In the genomic region with DNA sequence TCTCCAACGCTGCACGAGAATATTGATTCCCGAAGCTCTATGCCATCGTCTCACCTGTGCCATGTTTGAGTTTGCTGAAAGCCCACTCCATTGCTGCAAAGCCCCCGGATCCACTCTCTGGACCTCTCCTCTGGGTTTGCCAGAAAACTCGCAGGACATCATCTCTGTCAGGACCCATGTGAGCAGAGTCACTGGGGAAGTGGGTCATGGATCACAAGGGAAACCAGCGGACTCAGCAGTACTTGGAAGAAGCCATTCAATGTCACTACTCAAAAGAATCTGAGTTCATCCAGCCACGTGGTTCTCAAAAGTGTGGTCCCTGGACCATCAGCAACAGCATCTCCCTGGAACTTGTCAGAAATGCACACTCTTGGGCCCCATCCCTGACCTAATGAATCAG, we compare ENCODE assay signal across 24 cellular contexts.
"Had no signal": no experiment of that assay in that cellular context is flagged by ENCODE, and none has a peak within 500 bp of the region (broad histone marks: within the 10 kb centered on the region; RNA-seq: fewer than 3 reads in every experiment).

No MANE protein-coding gene starts in this region.

- H3K9me3 Mint-ChIP-seq: activated CD4-positive, alpha-beta T cell treated with anti-CD3 and anti-CD28 coated beads, Interleukin-2, amount 10 ng/mL, durations not matched to agents 7 days and 5 days; activated naive CD4-positive, alpha-beta T cell treated with anti-CD3 and anti-CD28 coated beads for 36 hours; activated T-helper 17 cell treated with anti-CD3 and anti-CD28 coated beads, Interleukin-2, amount 50 U/mL, for 72 hours had no signal

- H3K4me3 Mint-ChIP-seq: activated B cell treated with CpG ODN at 0.5 μM for 24 hours; activated CD4-positive, alpha-beta memory T cell treated with anti-CD3 and anti-CD28 coated beads for 36 hours; activated CD4-positive, alpha-beta T cell treated with anti-CD3 and anti-CD28 coated beads, Interleukin-2, amount 10 ng/mL, durations not matched to agents 7 days and 5 days; activated naive CD4-positive, alpha-beta T cell treated with anti-CD3 and anti-CD28 coated beads for 36 hours; activated naive CD8-positive, alpha-beta T cell; activated T-cell treated with anti-CD3 and anti-CD28 coated beads, Interleukin-2, amount 50 U/mL, for 4 hours; activated T-helper 17 cell treated with anti-CD3 and anti-CD28 coated beads, Interleukin-2, amount 50 U/mL, for 72 hours; T-helper 17 cell had no signal

- FAIRE-seq: TTC549 had no signal

- H3K27ac Mint-ChIP-seq: activated B cell treated with CpG ODN at 0.5 μM for 24 hours; activated CD4-positive, alpha-beta memory T cell treated with anti-CD3 and anti-CD28 coated beads for 36 hours; activated CD4-positive, alpha-beta T cell treated with anti-CD3 and anti-CD28 coated beads, Interleukin-2, amount 10 ng/mL, durations not matched to agents 7 days and 5 days; activated naive CD4-positive, alpha-beta T cell treated with anti-CD3 and anti-CD28 coated beads for 36 hours; activated naive CD8-positive, alpha-beta T cell; activated T-helper 17 cell treated with anti-CD3 and anti-CD28 coated beads, Interleukin-2, amount 50 U/mL, for 72 hours; T-helper 17 cell had no signal

- H3K27ac ChIP-seq: brain microvascular endothelial cell had no signal

- H3K27me3 Mint-ChIP-seq: activated B cell treated with CpG ODN at 0.5 μM for 24 hours; activated CD4-positive, alpha-beta T cell treated with anti-CD3 and anti-CD28 coated beads, Interleukin-2, amount 10 ng/mL, durations not matched to agents 7 days and 5 days; activated T-helper 17 cell treated with anti-CD3 and anti-CD28 coated beads, Interleukin-2, amount 50 U/mL, for 72 hours; T-helper 17 cell had no signal

- DNase-seq: activated B cell treated with CpG ODN at 0.5 μM for 24 hours; activated CD4-positive, alpha-beta memory T cell treated with anti-CD3 and anti-CD28 coated beads for 36 hours; activated CD4-positive, alpha-beta T cell treated with anti-CD3 and anti-CD28 coated beads, Interleukin-2, amount 10 ng/mL, durations not matched to agents 7 days and 5 days; activated CD8-positive, alpha-beta memory T cell treated with anti-CD3 and anti-CD28 coated beads for 24 hours; activated gamma-delta T cell; activated naive CD4-positive, alpha-beta T cell treated with anti-CD3 and anti-CD28 coated beads for 36 hours; activated T-cell treated with anti-CD3 and anti-CD28 coated beads, Interleukin-2, amount 50 U/mL, for 4 hours; amygdala; brain microvascular endothelial cell; Kasumi-1; KBM-7; NCI-H1048; NCI-H146; NCI-H187 treated with DMSO at 0.1 percent for 48 hours; NCI-H2081 treated with DMSO at 0.1 percent for 48 hours; NCI-H524; NCI-H774; SHP77 treated with DMSO at 0.1 percent for 48 hours; T-helper 17 cell; T-helper 9 cell had no signal

- H3K36me3 Mint-ChIP-seq: activated CD4-positive, alpha-beta memory T cell treated with anti-CD3 and anti-CD28 coated beads for 36 hours; activated naive CD8-positive, alpha-beta T cell had no signal

- ATAC-seq: activated T-cell treated with anti-CD3 and anti-CD28 coated beads, Interleukin-2, amount 50 U/mL, for 4 hours; activated T-helper 17 cell treated with anti-CD3 and anti-CD28 coated beads, Interleukin-2, amount 50 U/mL, for 72 hours; Panc1; T-helper 17 cell had no signal

- H3K36me3 ChIP-seq: brain microvascular endothelial cell had no signal

- H3K4me1 Mint-ChIP-seq: activated B cell treated with CpG ODN at 0.5 μM for 24 hours; activated CD4-positive, alpha-beta T cell treated with anti-CD3 and anti-CD28 coated beads, Interleukin-2, amount 10 ng/mL, durations not matched to agents 7 days and 5 days; activated T-helper 17 cell treated with anti-CD3 and anti-CD28 coated beads, Interleukin-2, amount 50 U/mL, for 72 hours; T-helper 17 cell had no signal
